Comparison of ENCODE assay signal across 21 cellular contexts in the genomic region with DNA sequence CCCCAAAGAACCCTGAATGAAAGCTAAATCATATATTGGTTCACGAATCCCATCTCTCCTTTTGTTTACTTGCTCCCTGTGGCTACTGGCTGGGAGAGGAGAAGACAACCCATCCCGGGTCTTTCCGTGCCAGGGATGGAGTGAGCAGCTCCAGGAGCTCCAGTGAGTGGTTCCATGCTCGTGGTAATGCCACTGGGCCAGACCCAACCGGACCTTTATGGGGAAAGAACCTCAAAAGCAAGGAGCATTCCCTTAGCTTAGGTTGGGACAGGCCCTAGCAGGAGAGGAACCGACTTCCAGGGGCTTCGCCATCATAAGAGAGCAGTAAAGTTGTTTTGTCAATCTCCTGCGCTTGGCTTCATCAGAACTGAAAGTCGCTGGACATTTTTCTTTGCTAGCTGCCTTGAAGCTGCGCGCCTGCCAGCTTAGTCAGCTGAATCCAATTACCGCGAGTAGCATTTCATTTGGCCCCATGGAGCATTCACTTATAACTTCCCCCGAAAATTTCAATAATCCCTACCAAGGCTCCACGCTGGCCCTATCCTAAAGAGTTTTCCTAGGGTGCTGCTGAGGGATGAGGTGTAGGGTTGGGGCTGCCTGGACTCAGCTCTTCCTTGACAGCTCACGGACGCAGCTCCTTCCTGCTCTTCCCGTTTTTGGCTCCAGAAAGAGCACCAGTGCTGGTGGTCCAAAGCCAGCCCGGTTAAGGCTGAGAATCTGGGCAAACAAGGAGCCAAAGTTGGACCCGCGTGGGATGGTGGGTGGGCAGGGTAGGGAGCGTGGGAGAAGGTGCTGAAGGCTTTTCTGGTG. TPM values are rescaled to one million over a fixed set of nuclear protein-coding genes. Genes with fewer than 3 reads are reported as not detected.
DNase-seq lines count a peak whose midpoint lies in the region; ATAC-seq, FAIRE-seq and TF ChIP-seq lines count a peak whose summit lies in the region.
"Had no signal": no experiment of that assay in that cellular context is flagged by ENCODE, and none has a peak within 500 bp of the region (broad histone marks: within the 10 kb centered on the region; RNA-seq: fewer than 3 reads in every experiment).

No MANE protein-coding gene starts in this region.

- H3K4me3 ChIP-seq in HepG2 (replicated peaks in 1 of 3; ENCODE audit: insufficient read depth in 1 of 3, low read depth in 2 of 3, low read length in 3 of 3) (peak overlapping the region in 1 of 3 experiments; percentile 25; a peak in 1 of 6 replicates), right lobe of liver (no peak overlapping the region), endodermal cell (ENCODE audit: low read length) (no peak overlapping the region), uterus (peak overlapping the region in 1 of 2 donors; percentile 10), right atrium auricular region (no peak overlapping the region)
- H3K4me3 ChIP-seq: lung, upper lobe of left lung had no signal

- in situ Hi-C loops in HepG2 (cut with HindIII; ENCODE audit: extremely low pct_ligation_motif_present, low pct_unique_long_range_greater_than_20kb) = no loop called here

- no peak for FAIRE-seq in HepG2 (lab: Jason Lieb, UNC)

- H3K9ac ChIP-seq in HepG2 (ENCODE audit: insufficient read depth, low read depth, low read length) (no peak overlapping the region), endodermal cell (ENCODE audit: extremely low read depth, low read length, poor library complexity, severe bottlenecking) (no peak overlapping the region)
- H3K9ac ChIP-seq: KMS-11 had no signal

- H3K79me2 ChIP-seq in HepG2 (ENCODE audit: insufficient read depth, low read length) = no peaks in the 10 kb centered on the region

- no peak overlapping the region for H2AFZ ChIP-seq in HepG2 (ENCODE audit: low read length)

- no TSS peak for BruUV-seq in HepG2 (replicated peaks; lab: Mats Ljungman, UMichigan)

- CTCF ChIA-PET in HepG2 (lab: Yijun Ruan, JAX; ENCODE audit: low intra/inter-chr PET ratio, low total read pairs) = no interaction called here

- H3K27me3 ChIP-seq in HepG2 (ENCODE audit: control insufficient read depth in 1 of 2, insufficient read depth in 2 of 2, low read length in 2 of 2) (peaks cover 17 to 98% of the 10 kb centered on the region in 2 experiments), right lobe of liver (peaks cover 10 to 72% of the 10 kb centered on the region in 2 donors), endodermal cell (ENCODE audit: control insufficient read depth, insufficient read depth, low read length, poor library complexity, severe bottlenecking) (peaks cover 100% of the 10 kb centered on the region), uterus (no peaks in the 10 kb centered on the region), right atrium auricular region (peaks cover 57 to 87% of the 10 kb centered on the region in 2 donors)

- intact Hi-C loops in HepG2 (cut with micrococcal nuclease; ENCODE audit: unreplicated experiment) (no loop called here), right lobe of liver (cut with DNase I) (no loop called here), uterus (cut with DNase I; ENCODE audit: low total_unique reads) (no loop called here)

- H3K4me1 ChIP-seq in HepG2 (ENCODE audit: insufficient read depth, low read length) (peaks cover 47% of the 10 kb centered on the region), right lobe of liver (peaks cover 0 to 20% (median 0%) of the 10 kb centered on the region in 4 donors), endodermal cell (ENCODE audit: control insufficient read depth, insufficient read depth, low read length) (peaks cover 3% of the 10 kb centered on the region), uterus (no peaks in the 10 kb centered on the region), right atrium auricular region (peaks cover 0 to 53% of the 10 kb centered on the region in 2 donors)

- no peak overlapping the region for H3K4me3 Mint-ChIP-seq in endodermal cell

- H3K36me3 Mint-ChIP-seq in endodermal cell (ENCODE audit: low read depth) = no peaks in the 10 kb centered on the region

- no peak overlapping the region for H3K27ac Mint-ChIP-seq in endodermal cell

- H3K9me3 Mint-ChIP-seq in endodermal cell = no peaks in the 10 kb centered on the region
- H3K9me3 Mint-ChIP-seq: activated T-cell treated with anti-CD3 and anti-CD28 coated beads, Interleukin-2, amount 50 U/mL, for 72 hours had no signal

- no peak for TF ChIP-seq CTCF in HepG2 (CRISPR knock-in tag; IDR thresholded peaks at IDR 0.05)
- TF ChIP-seq CTCF in right lobe of liver (IDR thresholded peaks at IDR 0.05) = no peak
- TF ChIP-seq CTCF in endodermal cell (conservative IDR thresholded peaks at IDR 0.05) = no peak
- TF ChIP-seq CTCF in uterus (IDR thresholded peaks at IDR 0.05) = no peak
- TF ChIP-seq CTCF in right atrium auricular region (IDR thresholded peaks at IDR 0.05) = no peak

- TF ChIP-seq RAD21 in HepG2 (CRISPR knock-in tag; IDR thresholded peaks at IDR 0.05) = 0 out of 2 replicates have a peak, but pooled peaks have one; percentile 10

- H3K4me1 Mint-ChIP-seq in endodermal cell = peaks cover 21% of the 10 kb centered on the region

- TF ChIP-seq POLR2A in HepG2 (IDR thresholded peaks at IDR 0.05; ENCODE audit: insufficient read depth in 1 of 2, low read depth in 2 of 2, low read length in 2 of 2) (no peak), right lobe of liver (IDR thresholded peaks at IDR 0.05) (no peak), uterus (IDR thresholded peaks at IDR 0.05) (no peak)

- ATAC-seq in HepG2 (peak; percentile 2; the same call in 2 of the 3 replicates), right lobe of liver (no peak), GM21360 (IDR thresholded peaks at IDR 0.05; ENCODE audit: unreplicated experiment) (no peak)
- ATAC-seq: activated T-cell treated with anti-CD3 and anti-CD28 coated beads, Interleukin-2, amount 50 U/mL, for 72 hours had no signal

- DNase-seq in HepG2 (ENCODE audit: low spot score) (no peak), right lobe of liver (no peak), endodermal cell (peak; percentile 53), myocyte (ENCODE audit: low read depth) (peak; percentile 33), uterus (peak in 1 of 2 donors; percentile 68), right atrium auricular region (ENCODE audit: low spot score) (no peak), NCI-H748 treated with DMSO at 0.1 percent for 48 hours (lab: John Stamatoyannopoulos, UW) (no peak)
- DNase-seq: activated CD4-positive, alpha-beta T cell treated with anti-CD3 and anti-CD28 coated beads, Interleukin-2, amount 50 U/mL, for 4 hours; activated T-cell treated with anti-CD3 and anti-CD28 coated beads, Interleukin-2, amount 50 U/mL, for 72 hours; anterior cingulate cortex; effector memory CD4-positive, alpha-beta T cell; hypothalamus; NCI-H187; nucleus accumbens; SHP77; T1000; upper lobe of left lung had no signal

- no peaks in the 10 kb centered on the region for H3K36me3 ChIP-seq in HepG2 (replicated peaks in 1 of 2; ENCODE audit: control insufficient read depth in 1 of 2, insufficient read depth in 2 of 2, low read length in 2 of 2)
- H3K36me3 ChIP-seq in right lobe of liver = no peaks in the 10 kb centered on the region
- H3K36me3 ChIP-seq in endodermal cell (ENCODE audit: control insufficient read depth, insufficient read depth, low read length) = no peaks in the 10 kb centered on the region
- no peaks in the 10 kb centered on the region for H3K36me3 ChIP-seq in uterus
- H3K36me3 ChIP-seq in right atrium auricular region = no peaks in the 10 kb centered on the region
- H3K36me3 ChIP-seq: upper lobe of left lung had no signal

- 9% methylated on average over 22 of the region's 22 CpGs for WGBS in HepG2 (ENCODE audit: low lambda C conversion rate)
- WGBS in right lobe of liver (ENCODE audit: insufficient coverage, low coverage, low lambda C conversion rate, missing lambda C conversion rate) = 8% methylated on average over 11 of the region's 22 CpGs
- WGBS in endodermal cell (ENCODE audit: insufficient coverage in 1 of 2, insufficient read length in 1 of 2), 2 experiments = 10% methylated on average over 11 to 22 of the region's 22 CpGs

- H4K20me1 ChIP-seq in HepG2 (ENCODE audit: insufficient read depth, low read length) = no peaks in the 10 kb centered on the region

- H3K9me3 ChIP-seq in HepG2 (ENCODE audit: low read length) = no peaks in the 10 kb centered on the region
- no peaks in the 10 kb centered on the region for H3K9me3 ChIP-seq in right lobe of liver
- peaks cover 9% of the 10 kb centered on the region for H3K9me3 ChIP-seq in endodermal cell (ENCODE audit: control insufficient read depth, low read length)
- no peaks in the 10 kb centered on the region for H3K9me3 ChIP-seq in uterus
- no peaks in the 10 kb centered on the region for H3K9me3 ChIP-seq in right atrium auricular region
- H3K9me3 ChIP-seq: upper lobe of left lung had no signal

- H3K4me2 ChIP-seq in HepG2 (ENCODE audit: low read depth, low read length) = peak overlapping the region; percentile 46
- H3K4me2 ChIP-seq: KMS-11 had no signal

- peaks cover 98% of the 10 kb centered on the region for H3K27me3 Mint-ChIP-seq in endodermal cell (ENCODE audit: insufficient read depth)

- no peak overlapping the region for H3K27ac ChIP-seq in HepG2 (ENCODE audit: extremely low read length, insufficient read depth, low read length)
- H3K27ac ChIP-seq in right lobe of liver = no peak overlapping the region
- H3K27ac ChIP-seq in endodermal cell (ENCODE audit: low read depth, low read length) = no peak overlapping the region
- peak overlapping the region; percentile 82 to 83 for H3K27ac ChIP-seq in uterus
- H3K27ac ChIP-seq in right atrium auricular region = no peak overlapping the region
- H3K27ac ChIP-seq: KMS-11, upper lobe of left lung had no signal

- TF ChIP-seq EP300 in HepG2 (IDR thresholded peaks at IDR 0.05; ENCODE audit: low read depth in 2 of 2, low read length in 2 of 2) = no peak
- TF ChIP-seq EP300 in HepG2 (CRISPR knock-in tag; IDR thresholded peaks at IDR 0.05; ENCODE audit: borderline replicate concordance) = no peak

- POLR2A ChIA-PET in HepG2 (lab: Yijun Ruan, JAX) = interaction anchor here (1.2 kb wide), 1 partner anchor 26 kb away, joined by 3 read pairs; no protein-coding TSS in a partner anchor

RNA-seq across cellular contexts. Expression of a gene that starts 4.9 kb away (rescaled TPM):
- total RNA-seq in HepG2 (2016; rRNA removed; fragmentation: Illumina TruSeq; extraction: Trizol) (0.08 and 0.09 TPM in 2 replicates), right lobe of liver (not detected), endodermal cell (not detected), myocyte (not detected in 2 replicates), uterus (10 to 100 TPM; 14.7 to 61.2 (median 22.7) TPM), right atrium auricular region (not detected)
- total RNA-seq in HepG2 (2016; cell fraction: cytosol; rRNA removed; fragmentation: Illumina TruSeq; extraction: Trizol; ENCODE audit: low read depth) = not detected in 2 replicates
- total RNA-seq in HepG2 (2016; cell fraction: insoluble cytoplasmic fraction; rRNA removed; fragmentation: Illumina TruSeq; extraction: Trizol) = 0.04 TPM in 1 of 2 replicates, not detected in the other
- total RNA-seq in HepG2 (2016; cell fraction: membrane; rRNA removed; fragmentation: Illumina TruSeq; extraction: Trizol) = 0.06 and 0.14 TPM in 2 replicates
- total RNA-seq in HepG2 (2016; cell fraction: nucleus; rRNA removed; fragmentation: Illumina TruSeq; extraction: Trizol) = 0.19 TPM in 1 of 2 replicates, not detected in the other
- 0.05 TPM in 1 of 2 replicates, not detected in the other for polyA plus RNA-seq in HepG2 (2011; rRNA removed)
- not detected in 2 replicates for polyA plus RNA-seq in HepG2 (2011; cell fraction: cytosol; rRNA removed)
- 0.07 TPM in 1 of 2 replicates, not detected in the other for polyA plus RNA-seq in HepG2 (2011; cell fraction: nucleus; rRNA removed)
- 0.09 TPM in 1 of 2 replicates, not detected in the other for polyA plus RNA-seq in HepG2 (2012)
- not detected in 2 replicates for polyA plus RNA-seq in HepG2 (2016; cell fraction: cytosol; fragmentation: Illumina TruSeq; extraction: Trizol; ENCODE audit: low read depth)
- 0.28 TPM in 1 of 2 replicates, not detected in the other for polyA plus RNA-seq in HepG2 (2016; cell fraction: insoluble cytoplasmic fraction; fragmentation: Illumina TruSeq; extraction: Trizol; ENCODE audit: low read depth)
- 0.07 TPM in 1 of 2 replicates, not detected in the other for polyA plus RNA-seq in HepG2 (2016; cell fraction: membrane; fragmentation: Illumina TruSeq; extraction: Trizol; ENCODE audit: low read depth)
- not detected in 2 replicates for polyA plus RNA-seq in HepG2 (2016; cell fraction: nucleus; fragmentation: Illumina TruSeq; extraction: Trizol; ENCODE audit: insufficient read depth, low read depth)
- not detected in 2 replicates for polyA minus RNA-seq in HepG2 (2011; rRNA and poly(A)+ RNA removed; ENCODE audit: low replicate concordance)
- not detected in 2 replicates for polyA minus RNA-seq in HepG2 (2011; cell fraction: cytosol; rRNA and poly(A)+ RNA removed)
- not detected in 2 replicates for polyA minus RNA-seq in HepG2 (2011; cell fraction: nucleus; rRNA and poly(A)+ RNA removed)
- polyA plus RNA-seq in endodermal cell (2013, experiment 1 of 2) = 4.2 TPM
- polyA plus RNA-seq in endodermal cell (2013, experiment 2 of 2) = 4.3 TPM
- 0.11 TPM for polyA plus RNA-seq in myocyte (2012)
- total RNA-seq: activated T-cell treated with anti-CD3 and anti-CD28 coated beads, Interleukin-2, amount 50 U/mL, for 72 hours had no signal
- polyA plus RNA-seq: AG04450 had no signal

RNA-seq across cellular contexts. Expression of a gene that starts 10.7 kb away (rescaled TPM):
- total RNA-seq in HepG2 (2016; rRNA removed; fragmentation: Illumina TruSeq; extraction: Trizol) (0.31 TPM in 1 of 2 replicates, not detected in the other), right lobe of liver (not detected), endodermal cell (not detected), myocyte (not detected in 2 replicates), uterus (10 to 100 TPM in 2 of 4 donors, 1 to 10 TPM in 2; 6.8 to 41.6 (median 13.0) TPM), right atrium auricular region (under 1 TPM in 1 of 2 donors, not detected in 1; 0.52 TPM)
- total RNA-seq in HepG2 (2016; cell fraction: cytosol; rRNA removed; fragmentation: Illumina TruSeq; extraction: Trizol; ENCODE audit: low read depth) = not detected in 2 replicates
- total RNA-seq in HepG2 (2016; cell fraction: insoluble cytoplasmic fraction; rRNA removed; fragmentation: Illumina TruSeq; extraction: Trizol) = 0.19 TPM in 1 of 2 replicates, not detected in the other
- 0.12 TPM in 1 of 2 replicates, not detected in the other for total RNA-seq in HepG2 (2016; cell fraction: membrane; rRNA removed; fragmentation: Illumina TruSeq; extraction: Trizol)
- total RNA-seq in HepG2 (2016; cell fraction: nucleus; rRNA removed; fragmentation: Illumina TruSeq; extraction: Trizol) = 0.34 TPM in 1 of 2 replicates, not detected in the other
- not detected in 2 replicates for polyA plus RNA-seq in HepG2 (2011; rRNA removed)
- polyA plus RNA-seq in HepG2 (2011; cell fraction: cytosol; rRNA removed) = not detected in 2 replicates
- not detected in 2 replicates for polyA plus RNA-seq in HepG2 (2011; cell fraction: nucleus; rRNA removed)
- polyA plus RNA-seq in HepG2 (2012) = not detected in 2 replicates
- 0.15 TPM in 1 of 2 replicates, not detected in the other for polyA plus RNA-seq in HepG2 (2016; cell fraction: cytosol; fragmentation: Illumina TruSeq; extraction: Trizol; ENCODE audit: low read depth)
- polyA plus RNA-seq in HepG2 (2016; cell fraction: insoluble cytoplasmic fraction; fragmentation: Illumina TruSeq; extraction: Trizol; ENCODE audit: low read depth) = not detected in 2 replicates
- 0.10 and 0.17 TPM in 2 replicates for polyA plus RNA-seq in HepG2 (2016; cell fraction: membrane; fragmentation: Illumina TruSeq; extraction: Trizol; ENCODE audit: low read depth)
- 0.43 and 1.4 TPM in 2 replicates for polyA plus RNA-seq in HepG2 (2016; cell fraction: nucleus; fragmentation: Illumina TruSeq; extraction: Trizol; ENCODE audit: insufficient read depth, low read depth)
- not detected in 2 replicates for polyA minus RNA-seq in HepG2 (2011; rRNA and poly(A)+ RNA removed; ENCODE audit: low replicate concordance)
- polyA minus RNA-seq in HepG2 (2011; cell fraction: cytosol; rRNA and poly(A)+ RNA removed) = not detected in 2 replicates
- not detected in 2 replicates for polyA minus RNA-seq in HepG2 (2011; cell fraction: nucleus; rRNA and poly(A)+ RNA removed)
- polyA plus RNA-seq in endodermal cell (2013, experiment 1 of 2) = 23.7 TPM
- polyA plus RNA-seq in endodermal cell (2013, experiment 2 of 2) = 13.2 TPM
- 0.16 TPM for polyA plus RNA-seq in myocyte (2012)
- total RNA-seq: activated T-cell treated with anti-CD3 and anti-CD28 coated beads, Interleukin-2, amount 50 U/mL, for 72 hours had no signal
- polyA plus RNA-seq: AG04450 had no signal

RNA-seq across cellular contexts. Expression of a gene that starts 26.4 kb away (rescaled TPM):
- total RNA-seq in HepG2 (2016; rRNA removed; fragmentation: Illumina TruSeq; extraction: Trizol) = 10.0 and 10.4 TPM in 2 replicates
- total RNA-seq in HepG2 (2016; cell fraction: cytosol; rRNA removed; fragmentation: Illumina TruSeq; extraction: Trizol; ENCODE audit: low read depth) = 3.9 and 5.5 TPM in 2 replicates
- total RNA-seq in HepG2 (2016; cell fraction: insoluble cytoplasmic fraction; rRNA removed; fragmentation: Illumina TruSeq; extraction: Trizol) = 9.0 and 10.0 TPM in 2 replicates
- total RNA-seq in HepG2 (2016; cell fraction: membrane; rRNA removed; fragmentation: Illumina TruSeq; extraction: Trizol) = 12.1 and 12.7 TPM in 2 replicates
- total RNA-seq in HepG2 (2016; cell fraction: nucleus; rRNA removed; fragmentation: Illumina TruSeq; extraction: Trizol) = 9.0 and 9.2 TPM in 2 replicates
- polyA plus RNA-seq in HepG2 (2011; rRNA removed) = 11.4 and 22.3 TPM in 2 replicates
- polyA plus RNA-seq in HepG2 (2011; cell fraction: cytosol; rRNA removed) = 11.0 and 19.4 TPM in 2 replicates
- polyA plus RNA-seq in HepG2 (2011; cell fraction: nucleus; rRNA removed) = 25.8 and 48.1 TPM in 2 replicates
- 4.8 and 6.2 TPM in 2 replicates for polyA plus RNA-seq in HepG2 (2012)
- 6.7 and 8.7 TPM in 2 replicates for polyA plus RNA-seq in HepG2 (2016; cell fraction: cytosol; fragmentation: Illumina TruSeq; extraction: Trizol; ENCODE audit: low read depth)
- 20.9 and 25.0 TPM in 2 replicates for polyA plus RNA-seq in HepG2 (2016; cell fraction: insoluble cytoplasmic fraction; fragmentation: Illumina TruSeq; extraction: Trizol; ENCODE audit: low read depth)
- 17.7 and 19.0 TPM in 2 replicates for polyA plus RNA-seq in HepG2 (2016; cell fraction: membrane; fragmentation: Illumina TruSeq; extraction: Trizol; ENCODE audit: low read depth)
- 28.7 and 32.9 TPM in 2 replicates for polyA plus RNA-seq in HepG2 (2016; cell fraction: nucleus; fragmentation: Illumina TruSeq; extraction: Trizol; ENCODE audit: insufficient read depth, low read depth)
- 9.8 TPM in 1 of 2 replicates, not detected in the other for polyA minus RNA-seq in HepG2 (2011; rRNA and poly(A)+ RNA removed; ENCODE audit: low replicate concordance)
- 7.5 and 12.1 TPM in 2 replicates for polyA minus RNA-seq in HepG2 (2011; cell fraction: cytosol; rRNA and poly(A)+ RNA removed)
- 6.0 and 15.7 TPM in 2 replicates for polyA minus RNA-seq in HepG2 (2011; cell fraction: nucleus; rRNA and poly(A)+ RNA removed)
- not detected for total RNA-seq in right lobe of liver
- total RNA-seq in endodermal cell = under 1 TPM; 0.18 TPM
- polyA plus RNA-seq in endodermal cell (2013, experiment 1 of 2) = 1.5 TPM
- polyA plus RNA-seq in endodermal cell (2013, experiment 2 of 2) = 1.4 TPM
- not detected in 2 replicates for total RNA-seq in myocyte
- polyA plus RNA-seq in myocyte (2012) = not detected
- total RNA-seq in uterus = 1 to 10 TPM in 1 of 4 donors, under 1 TPM in 2, not detected in 1; 0.21 to 2.9 (median 0.52) TPM
- total RNA-seq in right atrium auricular region = not detected
- total RNA-seq: activated T-cell treated with anti-CD3 and anti-CD28 coated beads, Interleukin-2, amount 50 U/mL, for 72 hours had no signal
- polyA plus RNA-seq: AG04450 had no signal

RNA-seq across cellular contexts. Expression of a gene that starts 32.5 kb away (rescaled TPM):
- total RNA-seq in HepG2 (2016; rRNA removed; fragmentation: Illumina TruSeq; extraction: Trizol) (not detected in 2 replicates), right lobe of liver (under 1 TPM in 1 of 6 experiments, not detected in 5; 0.74 TPM), endodermal cell (not detected), myocyte (0.88 and 2.2 TPM in 2 replicates), uterus (10 to 100 TPM; 25.8 to 75.6 (median 48.0) TPM), right atrium auricular region (1 to 10 TPM in 1 of 2 donors, under 1 TPM in 1; 0.55 to 1.1 TPM)
- not detected in 2 replicates for total RNA-seq in HepG2 (2016; cell fraction: cytosol; rRNA removed; fragmentation: Illumina TruSeq; extraction: Trizol; ENCODE audit: low read depth)
- total RNA-seq in HepG2 (2016; cell fraction: insoluble cytoplasmic fraction; rRNA removed; fragmentation: Illumina TruSeq; extraction: Trizol) = not detected in 2 replicates
- not detected in 2 replicates for total RNA-seq in HepG2 (2016; cell fraction: membrane; rRNA removed; fragmentation: Illumina TruSeq; extraction: Trizol)
- not detected in 2 replicates for total RNA-seq in HepG2 (2016; cell fraction: nucleus; rRNA removed; fragmentation: Illumina TruSeq; extraction: Trizol)
- not detected in 2 replicates for polyA plus RNA-seq in HepG2 (2011; rRNA removed)
- polyA plus RNA-seq in HepG2 (2011; cell fraction: cytosol; rRNA removed) = not detected in 2 replicates
- polyA plus RNA-seq in HepG2 (2011; cell fraction: nucleus; rRNA removed) = not detected in 2 replicates
- not detected in 2 replicates for polyA plus RNA-seq in HepG2 (2012)
- polyA plus RNA-seq in HepG2 (2016; cell fraction: cytosol; fragmentation: Illumina TruSeq; extraction: Trizol; ENCODE audit: low read depth) = not detected in 2 replicates
- not detected in 2 replicates for polyA plus RNA-seq in HepG2 (2016; cell fraction: insoluble cytoplasmic fraction; fragmentation: Illumina TruSeq; extraction: Trizol; ENCODE audit: low read depth)
- polyA plus RNA-seq in HepG2 (2016; cell fraction: membrane; fragmentation: Illumina TruSeq; extraction: Trizol; ENCODE audit: low read depth) = not detected in 2 replicates
- not detected in 2 replicates for polyA plus RNA-seq in HepG2 (2016; cell fraction: nucleus; fragmentation: Illumina TruSeq; extraction: Trizol; ENCODE audit: insufficient read depth, low read depth)
- not detected in 2 replicates for polyA minus RNA-seq in HepG2 (2011; rRNA and poly(A)+ RNA removed; ENCODE audit: low replicate concordance)
- polyA minus RNA-seq in HepG2 (2011; cell fraction: cytosol; rRNA and poly(A)+ RNA removed) = not detected in 2 replicates
- not detected in 2 replicates for polyA minus RNA-seq in HepG2 (2011; cell fraction: nucleus; rRNA and poly(A)+ RNA removed)
- polyA plus RNA-seq in endodermal cell (2013, experiment 1 of 2) = 3.6 TPM
- 2.2 TPM for polyA plus RNA-seq in endodermal cell (2013, experiment 2 of 2)
- 2.3 TPM for polyA plus RNA-seq in myocyte (2012)
- total RNA-seq: activated T-cell treated with anti-CD3 and anti-CD28 coated beads, Interleukin-2, amount 50 U/mL, for 72 hours had no signal
- polyA plus RNA-seq: AG04450 had no signal

RNA-seq across cellular contexts. Expression of a gene that starts 39.5 kb away (rescaled TPM):
- total RNA-seq in HepG2 (2016; rRNA removed; fragmentation: Illumina TruSeq; extraction: Trizol) (not detected in 2 replicates), right lobe of liver (under 1 TPM in 1 of 6 experiments, not detected in 5; 0.25 TPM), endodermal cell (not detected), myocyte (0.16 and 0.29 TPM in 2 replicates), uterus (10 to 100 TPM in 3 of 4 donors, 1 to 10 TPM in 1; 3.8 to 78.1 (median 46.4) TPM), right atrium auricular region (under 1 TPM in 1 of 2 donors, not detected in 1; 0.44 TPM)
- total RNA-seq in HepG2 (2016; cell fraction: cytosol; rRNA removed; fragmentation: Illumina TruSeq; extraction: Trizol; ENCODE audit: low read depth) = not detected in 2 replicates
- not detected in 2 replicates for total RNA-seq in HepG2 (2016; cell fraction: insoluble cytoplasmic fraction; rRNA removed; fragmentation: Illumina TruSeq; extraction: Trizol)
- total RNA-seq in HepG2 (2016; cell fraction: membrane; rRNA removed; fragmentation: Illumina TruSeq; extraction: Trizol) = not detected in 2 replicates
- not detected in 2 replicates for total RNA-seq in HepG2 (2016; cell fraction: nucleus; rRNA removed; fragmentation: Illumina TruSeq; extraction: Trizol)
- not detected in 2 replicates for polyA plus RNA-seq in HepG2 (2011; rRNA removed)
- not detected in 2 replicates for polyA plus RNA-seq in HepG2 (2011; cell fraction: cytosol; rRNA removed)
- polyA plus RNA-seq in HepG2 (2011; cell fraction: nucleus; rRNA removed) = not detected in 2 replicates
- polyA plus RNA-seq in HepG2 (2012) = not detected in 2 replicates
- not detected in 2 replicates for polyA plus RNA-seq in HepG2 (2016; cell fraction: cytosol; fragmentation: Illumina TruSeq; extraction: Trizol; ENCODE audit: low read depth)
- not detected in 2 replicates for polyA plus RNA-seq in HepG2 (2016; cell fraction: insoluble cytoplasmic fraction; fragmentation: Illumina TruSeq; extraction: Trizol; ENCODE audit: low read depth)
- polyA plus RNA-seq in HepG2 (2016; cell fraction: membrane; fragmentation: Illumina TruSeq; extraction: Trizol; ENCODE audit: low read depth) = not detected in 2 replicates
- polyA plus RNA-seq in HepG2 (2016; cell fraction: nucleus; fragmentation: Illumina TruSeq; extraction: Trizol; ENCODE audit: insufficient read depth, low read depth) = not detected in 2 replicates
- polyA minus RNA-seq in HepG2 (2011; rRNA and poly(A)+ RNA removed; ENCODE audit: low replicate concordance) = 0.61 TPM in 1 of 2 replicates, not detected in the other
- not detected in 2 replicates for polyA minus RNA-seq in HepG2 (2011; cell fraction: cytosol; rRNA and poly(A)+ RNA removed)
- polyA minus RNA-seq in HepG2 (2011; cell fraction: nucleus; rRNA and poly(A)+ RNA removed) = not detected in 2 replicates
- polyA plus RNA-seq in endodermal cell (2013, experiment 1 of 2) = 5.2 TPM
- polyA plus RNA-seq in endodermal cell (2013, experiment 2 of 2) = 2.4 TPM
- polyA plus RNA-seq in myocyte (2012) = 0.21 TPM
- total RNA-seq: activated T-cell treated with anti-CD3 and anti-CD28 coated beads, Interleukin-2, amount 50 U/mL, for 72 hours had no signal
- polyA plus RNA-seq: AG04450 had no signal

Comparison
In these comparisons a context has a peak if more than half of its experiments do, and no peak if none do; other contexts are left out.
1. DNase-seq: peak in endodermal cell (single experiment) and myocyte (single experiment); none in HepG2 (single experiment), right lobe of liver (0 of 3), right atrium auricular region (single experiment) and NCI-H748 treated with DMSO at 0.1 percent for 48 hours (single experiment).
2. H3K27ac ChIP-seq: peak in uterus (2 of 2); none in HepG2 (single experiment), right lobe of liver (0 of 3), endodermal cell (single experiment) and right atrium auricular region (0 of 2).
3. RNA of a gene that starts 4.9 kb away (total RNA-seq): 14.7 to 61.2 TPM in uterus; not detected in endodermal cell, 0.04 to 0.19 TPM in HepG2, not detected in right atrium auricular region, not detected in right lobe of liver and not detected in myocyte; every median in the first group is over 10 times any median in the second.